In genomic region chr3:28698706-28699105, GRCh38 we compare ENCODE assay signal across 18 cellular contexts.
"Had no signal": no experiment of that assay in that cellular context is flagged by ENCODE, and none has a peak within 500 bp of the region (broad histone marks: within the 10 kb centered on the region; RNA-seq: fewer than 3 reads in every experiment).

No MANE protein-coding gene starts in this region.

- H3K4me3 ChIP-seq: breast epithelium, K562, SJSA1 had no signal

- DNase-seq: activated CD4-positive, alpha-beta memory T cell treated with anti-CD3 and anti-CD28 coated beads, Interleukin-2, amount 10 ng/mL, durations not matched to agents 7 days and 5 days; activated CD4-positive, alpha-beta T cell treated with anti-CD3 and anti-CD28 coated beads for 36 hours; activated CD4-positive, alpha-beta T cell treated with anti-CD3 and anti-CD28 coated beads, Interleukin-2, amount 50 U/mL, for 1 hour; activated gamma-delta T cell treated with Interleukin-2 at 50 U/mL for 16 hours; activated naive CD4-positive, alpha-beta T cell treated with anti-CD3 and anti-CD28 coated beads, Interleukin-2, amount 10 ng/mL, durations not matched to agents 7 days and 5 days; activated naive CD8-positive, alpha-beta T cell treated with anti-CD3 and anti-CD28 coated beads for 36 hours; activated T-cell treated with anti-CD3 and anti-CD28 coated beads, Interleukin-2, amount 50 U/mL, for 72 hours; anterior cingulate cortex; caudate nucleus; Karpas-422; NCI-H1436; NCI-H1694 treated with DMSO at 0.1 percent for 48 hours; T-helper 17 cell; T-helper 9 cell; WERI-Rb-1 had no signal
